10 cellular contexts compared by ENCODE assay signal in the genomic region with DNA sequence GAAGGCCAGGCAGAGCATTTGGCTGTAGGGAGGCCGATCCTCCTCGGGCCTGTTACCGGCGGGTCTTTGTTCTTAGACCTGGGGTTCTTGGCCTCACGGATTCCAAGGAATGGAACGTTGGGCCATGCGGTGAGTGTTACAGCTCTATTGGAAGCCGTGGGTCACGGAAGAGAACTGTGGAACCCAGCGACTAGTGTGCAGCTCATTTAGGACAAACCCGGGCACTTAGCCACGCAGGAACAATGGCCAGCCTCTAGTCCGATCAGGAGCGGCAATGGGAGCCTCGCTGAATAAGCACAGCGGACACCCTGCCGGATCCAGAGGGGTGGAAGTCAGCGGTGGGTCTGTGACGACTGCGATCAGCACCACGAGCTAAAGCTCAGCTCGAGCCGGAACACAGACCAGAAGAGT. TPM values are rescaled to one million over a fixed set of nuclear protein-coding genes. Genes with fewer than 3 reads are reported as not detected.
DNase-seq lines count a peak whose midpoint lies in the region; ATAC-seq and TF ChIP-seq lines count a peak whose summit lies in the region.
"Had no signal": no experiment of that assay in that cellular context is flagged by ENCODE, and none has a peak within 500 bp of the region (broad histone marks: within the 10 kb centered on the region; RNA-seq: fewer than 3 reads in every experiment).

No MANE protein-coding gene starts in this region.

- H3K9ac ChIP-seq in mammary epithelial cell (ENCODE audit: insufficient read depth, low read length) (no peak overlapping the region), mesenchymal stem cell (ENCODE audit: low read length) (peak overlapping the region; percentile 33)

- no peaks in the 10 kb centered on the region for H3K79me2 ChIP-seq in mammary epithelial cell (ENCODE audit: insufficient read depth, low read length)

- H2BK5ac ChIP-seq in mesenchymal stem cell (ENCODE audit: low read depth, low read length, poor library complexity, severe bottlenecking) = no peak overlapping the region

- H3K14ac ChIP-seq in mesenchymal stem cell (ENCODE audit: low read length in 2 of 2) = no peak overlapping the region

- TSS peak; percentile 94 for BruUV-seq in mammary epithelial cell (replicated peaks; lab: Mats Ljungman, UMichigan)

- H3K4me3 ChIP-seq in mammary epithelial cell (replicated peaks in 1 of 3; ENCODE audit: insufficient read depth in 1 of 3, low read depth in 2 of 3, low read length in 3 of 3) = no peak overlapping the region
- H3K4me3 ChIP-seq in mesenchymal stem cell (ENCODE audit: insufficient read depth in 1 of 2, low read depth in 1 of 2, low read length in 2 of 2) = no peak overlapping the region

- no peaks in the 10 kb centered on the region for H3K9me3 ChIP-seq in mammary epithelial cell (replicated peaks; ENCODE audit: insufficient read depth, low read length)
- no peaks in the 10 kb centered on the region for H3K9me3 ChIP-seq in mesenchymal stem cell (ENCODE audit: control insufficient read depth, low read length)

- H3K18ac ChIP-seq in mesenchymal stem cell (ENCODE audit: low read depth in 1 of 2, low read length in 2 of 2) = no peak overlapping the region

- DNase-seq in HFFc6 = no peak
- DNase-seq in mammary epithelial cell = no peak
- no peak for DNase-seq in mesenchymal stem cell
- no peak for DNase-seq in stimulated activated naive B cell treated with anti-CD40 and anti-IgM and Interleukin-4, amounts not matched to agents 10 μg/mL and 1 μg/mL and 100 μg/mL, for 72 hours
- no peak for DNase-seq in mucosa of gallbladder (ENCODE audit: low spot score)
- DNase-seq in NCI-H1417 treated with DMSO at 0.1 percent for 48 hours (lab: John Stamatoyannopoulos, UW) = no peak
- DNase-seq: activated CD4-positive, alpha-beta T cell treated with anti-CD3 and anti-CD28 coated beads for 1 hour; activated naive CD8-positive, alpha-beta T cell treated with anti-CD3 and anti-CD28 coated beads, Interleukin-2, amount 10 ng/mL, durations not matched to agents 7 days and 5 days had no signal

- H2AK5ac ChIP-seq in mesenchymal stem cell (ENCODE audit: low read length, severe bottlenecking) = peak overlapping the region; percentile 98

- H3K23ac ChIP-seq in mesenchymal stem cell (ENCODE audit: low read length in 2 of 2) = no peak overlapping the region

- H2BK120ac ChIP-seq in mesenchymal stem cell (ENCODE audit: low read depth, low read length) = no peak overlapping the region

- no peaks in the 10 kb centered on the region for H3K27me3 ChIP-seq in mammary epithelial cell (ENCODE audit: insufficient read depth, low read length)
- no peaks in the 10 kb centered on the region for H3K27me3 ChIP-seq in mesenchymal stem cell (ENCODE audit: control insufficient read depth in 1 of 2, insufficient read depth in 1 of 2, low read length in 2 of 2)

- H2BK12ac ChIP-seq in mesenchymal stem cell (ENCODE audit: low read length in 2 of 2) = peak overlapping the region in 1 of 2 experiments; percentile 61

- CTCF ChIA-PET in mammary epithelial cell (lab: Charles Lee; ENCODE audit: low non-redundant PET) = no interaction called here

- 81% methylated on average over 23 of the region's 23 CpGs for WGBS in mammary epithelial cell (ENCODE audit: low coverage, missing lambda C conversion rate)
- 96% methylated on average over 23 of the region's 23 CpGs for WGBS in mesenchymal stem cell

- H3K4me2 ChIP-seq in mammary epithelial cell (ENCODE audit: insufficient read depth, low read depth, low read length) (peak overlapping the region; percentile 24), mesenchymal stem cell (ENCODE audit: low read length, poor library complexity, severe bottlenecking) (no peak overlapping the region)

- H2AFZ ChIP-seq in mammary epithelial cell (ENCODE audit: low read depth, low read length) (peak overlapping the region; percentile 26), mesenchymal stem cell (ENCODE audit: low read depth, low read length) (no peak overlapping the region)

- H2BK15ac ChIP-seq in mesenchymal stem cell (ENCODE audit: low read depth, poor library complexity, severe bottlenecking) = peak overlapping the region; percentile 13

- in situ Hi-C loops in mammary epithelial cell (cut with MboI; ENCODE audit: low sequenced_read_pairs in 2 of 2) = no loop called here

- ATAC-seq in stimulated activated naive B cell treated with anti-CD40 and anti-IgM and Interleukin-4, amounts not matched to agents 10 μg/mL and 1 μg/mL and 100 μg/mL, for 72 hours (replicated peaks) = no peak
- no peak for ATAC-seq in HG03095 (IDR thresholded peaks at IDR 0.05; ENCODE audit: unreplicated experiment)
- ATAC-seq in HG03432 (IDR thresholded peaks at IDR 0.05; ENCODE audit: unreplicated experiment) = no peak

- H3K36me3 ChIP-seq in mammary epithelial cell (ENCODE audit: insufficient read depth, low read length) (peaks cover 5% of the 10 kb centered on the region), mesenchymal stem cell (ENCODE audit: control insufficient read depth in 1 of 2, insufficient read depth in 2 of 2, low read depth in 1 of 2, low read length in 2 of 2) (peaks cover 8 to 22% of the 10 kb centered on the region in 2 experiments)

- peak overlapping the region; percentile 72 for H3K4me3 Mint-ChIP-seq in HFFc6
- H3K4me3 Mint-ChIP-seq in stimulated activated naive B cell treated with anti-CD40 and anti-IgM and Interleukin-4, amounts not matched to agents 10 μg/mL and 1 μg/mL and 100 μg/mL, for 72 hours = peak overlapping the region in 1 of 2 donors; percentile 13
- H3K4me3 Mint-ChIP-seq: activated naive CD8-positive, alpha-beta T cell treated with anti-CD3 and anti-CD28 coated beads, Interleukin-2, amount 10 ng/mL, durations not matched to agents 7 days and 5 days had no signal

- no peak overlapping the region for H4K91ac ChIP-seq in mesenchymal stem cell (ENCODE audit: low read length)

- H3K4me1 ChIP-seq in mammary epithelial cell (ENCODE audit: insufficient read depth, low read length) = peaks cover 28% of the 10 kb centered on the region
- H3K4me1 ChIP-seq in mesenchymal stem cell (ENCODE audit: control insufficient read depth, insufficient read depth, low read depth, low read length) = peaks cover 59% of the 10 kb centered on the region

- peaks cover 86% of the 10 kb centered on the region for H3K4me1 Mint-ChIP-seq in HFFc6 (ENCODE audit: low read depth)
- peaks cover 34% of the 10 kb centered on the region in 2 donors for H3K4me1 Mint-ChIP-seq in stimulated activated naive B cell treated with anti-CD40 and anti-IgM and Interleukin-4, amounts not matched to agents 10 μg/mL and 1 μg/mL and 100 μg/mL, for 72 hours

- intact Hi-C loops in mammary epithelial cell (cut with micrococcal nuclease) = loop anchor here (1.0 to 5.0 kb wide), 7 partner anchors 18 to 172 kb away; partner anchors contain the start of genes ERGIC1 and RPL26L1

- peaks cover 6% of the 10 kb centered on the region for H3K27me3 Mint-ChIP-seq in HFFc6 (ENCODE audit: insufficient read depth)
- no peaks in the 10 kb centered on the region for H3K27me3 Mint-ChIP-seq in stimulated activated naive B cell treated with anti-CD40 and anti-IgM and Interleukin-4, amounts not matched to agents 10 μg/mL and 1 μg/mL and 100 μg/mL, for 72 hours
- H3K27me3 Mint-ChIP-seq: activated naive CD8-positive, alpha-beta T cell treated with anti-CD3 and anti-CD28 coated beads, Interleukin-2, amount 10 ng/mL, durations not matched to agents 7 days and 5 days had no signal

- peaks cover 3% of the 10 kb centered on the region for H3K79me1 ChIP-seq in mesenchymal stem cell (replicated peaks; ENCODE audit: low read length, poor library complexity, severe bottlenecking)

- H3K9me3 Mint-ChIP-seq in HFFc6 = no peaks in the 10 kb centered on the region
- H3K9me3 Mint-ChIP-seq in stimulated activated naive B cell treated with anti-CD40 and anti-IgM and Interleukin-4, amounts not matched to agents 10 μg/mL and 1 μg/mL and 100 μg/mL, for 72 hours = no peaks in the 10 kb centered on the region
- H3K9me3 Mint-ChIP-seq: activated naive CD8-positive, alpha-beta T cell treated with anti-CD3 and anti-CD28 coated beads, Interleukin-2, amount 10 ng/mL, durations not matched to agents 7 days and 5 days had no signal

- dilution Hi-C loops in mammary epithelial cell (cut with HindIII; ENCODE audit: low sequenced_read_pairs) = loop anchor here (5.0 kb wide), 1 partner anchor 183 kb away; no protein-coding TSS in a partner anchor

- no peaks in the 10 kb centered on the region for H4K20me1 ChIP-seq in mammary epithelial cell (ENCODE audit: insufficient read depth, low read length)

- peaks cover 17% of the 10 kb centered on the region for H3K36me3 Mint-ChIP-seq in HFFc6 (ENCODE audit: low read depth)
- peaks cover 32 to 51% of the 10 kb centered on the region in 2 donors for H3K36me3 Mint-ChIP-seq in stimulated activated naive B cell treated with anti-CD40 and anti-IgM and Interleukin-4, amounts not matched to agents 10 μg/mL and 1 μg/mL and 100 μg/mL, for 72 hours

- TF ChIP-seq CTCF in HFFc6 (IDR thresholded peaks at IDR 0.05) (no peak), mammary epithelial cell (conservative IDR thresholded peaks at IDR 0.05 in 1 of 2, IDR thresholded peaks at IDR 0.05 in 1 of 2; ENCODE audit: extremely low read depth in 1 of 2, insufficient read depth in 1 of 2, low read depth in 1 of 2, low read length in 2 of 2) (no peak)

- H4K8ac ChIP-seq in mesenchymal stem cell (ENCODE audit: low read length) = no peak overlapping the region

- H3K4ac ChIP-seq in mesenchymal stem cell (ENCODE audit: low read depth in 1 of 2, low read length in 2 of 2) = no peak overlapping the region

- peak overlapping the region; percentile 99 for H3K27ac Mint-ChIP-seq in HFFc6
- peak overlapping the region; percentile 37 for H3K27ac Mint-ChIP-seq in stimulated activated naive B cell treated with anti-CD40 and anti-IgM and Interleukin-4, amounts not matched to agents 10 μg/mL and 1 μg/mL and 100 μg/mL, for 72 hours
- H3K27ac Mint-ChIP-seq: activated naive CD8-positive, alpha-beta T cell treated with anti-CD3 and anti-CD28 coated beads, Interleukin-2, amount 10 ng/mL, durations not matched to agents 7 days and 5 days had no signal

- H3K27ac ChIP-seq in mammary epithelial cell (ENCODE audit: insufficient read depth, low read depth, low read length) = peak overlapping the region; percentile 97
- H3K27ac ChIP-seq in mesenchymal stem cell (ENCODE audit: low read length, poor library complexity, severe bottlenecking) = peak overlapping the region; percentile 89

RNA-seq across cellular contexts. Expression of gene RPL26L1, which starts 53.9 kb away (rescaled TPM):
- 100 to 1,000 TPM in 5 of 6 experiments, 10 to 100 TPM in 1; 88.9 to 122 (median 113) TPM for total RNA-seq in HFFc6 (2021; fragmentation: NEBNext Ultra II Directional; extraction: Animal tissue kit (Norgen Biotek cat#: 25700))
- total RNA-seq in mammary epithelial cell (10 to 100 TPM; 31.8 to 58.5 TPM), mucosa of gallbladder (26.0 TPM)
- polyA plus RNA-seq in mammary epithelial cell = 120 TPM
- polyA minus RNA-seq in mammary epithelial cell = 11.9 TPM
- 77.2 TPM for polyA plus RNA-seq in mesenchymal stem cell (2013, experiment 1 of 2)
- polyA plus RNA-seq in mesenchymal stem cell (2013, experiment 2 of 2) = 75.2 TPM
